8 cellular contexts compared by ENCODE assay signal in genomic region chr7:139714163-139714901, GRCh38.
DNase-seq lines count a peak whose midpoint lies in the region; ATAC-seq and TF ChIP-seq lines count a peak whose summit lies in the region.

No MANE protein-coding gene starts in this region.

- no peak overlapping the region for H3K9ac ChIP-seq in HUES48 (ENCODE audit: low read depth, low read length)
- no peak overlapping the region for H3K9ac ChIP-seq in liver (ENCODE audit: low read depth in 1 of 2, low read length in 2 of 2)

- no peak for DNase-seq in stimulated activated naive CD4-positive, alpha-beta T cell treated with Interleukin-2 at 50 U/mL for 16 hours (lab: John Stamatoyannopoulos, UW)
- DNase-seq in NOMO-1 treated with dmso at 0.1 percent for 144 hours (lab: John Stamatoyannopoulos, UW; ENCODE audit: unreplicated experiment) (no peak), SKM-1 treated with dmso at 0.1 percent for 144 hours (lab: John Stamatoyannopoulos, UW; ENCODE audit: unreplicated experiment) (no peak), hypothalamus (lab: John Stamatoyannopoulos, UW) (no peak)

- H3K4me1 ChIP-seq in HUES48 (ENCODE audit: control insufficient read depth, insufficient read depth, low read length) (peaks cover 29% of the 10 kb centered on the region), liver (ENCODE audit: control insufficient read depth in 4 of 4, insufficient read depth in 4 of 4, low read length in 3 of 4) (peaks cover 6 to 30% (median 20%) of the 10 kb centered on the region in 4 donors)

- TF ChIP-seq CTCF in liver (IDR thresholded peaks at IDR 0.05; ENCODE audit: low read depth, low read length, missing input control): no peak

- H3K27ac ChIP-seq in HUES48 (ENCODE audit: low read depth, low read length) (peak overlapping the region; percentile 60), liver (ENCODE audit: low read depth in 1 of 2, low read length in 2 of 2) (peak overlapping the region; percentile 21 to 64)

- ATAC-seq in GM18498 (IDR thresholded peaks at IDR 0.05; ENCODE audit: unreplicated experiment): peak; percentile 94
- peak; percentile 96 for ATAC-seq in GM21619 (IDR thresholded peaks at IDR 0.05; ENCODE audit: unreplicated experiment)

- peaks cover 19% of the 10 kb centered on the region for H3K36me3 ChIP-seq in HUES48 (ENCODE audit: control insufficient read depth, insufficient read depth, low read length)
- peaks cover 9 to 25% (median 20%) of the 10 kb centered on the region in 4 donors for H3K36me3 ChIP-seq in liver (ENCODE audit: control insufficient read depth in 4 of 4, insufficient read depth in 3 of 4, low read depth in 1 of 4, low read length in 3 of 4)

- H3K27me3 ChIP-seq in HUES48 (ENCODE audit: control insufficient read depth, insufficient read depth, low read length) (no peaks in the 10 kb centered on the region), liver (ENCODE audit: control insufficient read depth in 4 of 4, insufficient read depth in 4 of 4, low read length in 3 of 4) (no peaks in the 10 kb centered on the region)

- no peaks in the 10 kb centered on the region for H3K9me3 ChIP-seq in HUES48 (ENCODE audit: control insufficient read depth, insufficient read depth, low read length)
- no peaks in the 10 kb centered on the region for H3K9me3 ChIP-seq in liver (ENCODE audit: control insufficient read depth in 4 of 4, low read length in 3 of 4)

- H3K4me3 ChIP-seq in HUES48 (ENCODE audit: low read depth, low read length) (no peak overlapping the region), liver (ENCODE audit: low read depth in 1 of 3, low read length in 3 of 3) (no peak overlapping the region)

- TF ChIP-seq RAD21 in liver (IDR thresholded peaks at IDR 0.05): peak in 1 of 2 donors; percentile 3

- 83% methylated on average over 23 of the region's 23 CpGs for WGBS in liver

TF ChIP-seq in liver, 16 proteins besides CTCF, POLR2A, EP300 and RAD21:
- TF ChIP-seq TAF1 (conservative IDR thresholded peaks at IDR 0.05) (no peak), REST (IDR thresholded peaks at IDR 0.05) (no peak), FOXA1 (IDR thresholded peaks at IDR 0.05) (no peak), RXRA (IDR thresholded peaks at IDR 0.05) (peak in 1 of 2 donors; percentile 69), NR2F2 (IDR thresholded peaks at IDR 0.05) (peak; percentile 90), FOXA2 (IDR thresholded peaks at IDR 0.05) (no peak), SP1 (IDR thresholded peaks at IDR 0.05) (no peak), HNF4A (conservative IDR thresholded peaks at IDR 0.05) (no peak), GABPA (IDR thresholded peaks at IDR 0.05 in 1 of 2, conservative IDR thresholded peaks at IDR 0.05 in 1 of 2) (no peak), HNF4G (IDR thresholded peaks at IDR 0.05) (no peak)
- TF ChIP-seq, protein P1, sequence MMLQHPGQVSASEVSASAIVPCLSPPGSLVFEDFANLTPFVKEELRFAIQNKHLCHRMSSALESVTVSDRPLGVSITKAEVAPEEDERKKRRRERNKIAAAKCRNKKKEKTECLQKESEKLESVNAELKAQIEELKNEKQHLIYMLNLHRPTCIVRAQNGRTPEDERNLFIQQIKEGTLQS (IDR thresholded peaks at IDR 0.05): no peak
- TF ChIP-seq, protein P2, sequence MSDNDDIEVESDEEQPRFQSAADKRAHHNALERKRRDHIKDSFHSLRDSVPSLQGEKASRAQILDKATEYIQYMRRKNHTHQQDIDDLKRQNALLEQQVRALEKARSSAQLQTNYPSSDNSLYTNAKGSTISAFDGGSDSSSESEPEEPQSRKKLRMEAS (IDR thresholded peaks at IDR 0.05): peak; percentile 21
